ENCODE assay signal across 17 cellular contexts in genomic region chr16:57809276-57809793, GRCh38. TPM values are rescaled to one million over a fixed set of nuclear protein-coding genes. Genes with fewer than 3 reads are reported as not detected.
DNase-seq lines count a peak whose midpoint lies in the region; ATAC-seq and TF ChIP-seq lines count a peak whose summit lies in the region.
"Had no signal": no experiment of that assay in that cellular context is flagged by ENCODE, and none has a peak within 500 bp of the region (broad histone marks: within the 10 kb centered on the region; RNA-seq: fewer than 3 reads in every experiment).

No MANE protein-coding gene starts in this region.

- TF ChIP-seq POLR2A in spleen (IDR thresholded peaks at IDR 0.05), result no peak

- in situ Hi-C loops in GM23248 (cut with MboI) (no loop called here), Panc1 (cut with HindIII; ENCODE audit: low pct_unique_long_range_greater_than_20kb, low sequenced_read_pairs) (no loop called here)

- no peak overlapping the region for H3K4me3 ChIP-seq in GM23248
- no peak overlapping the region for H3K4me3 ChIP-seq in Panc1 (ENCODE audit: low read depth in 2 of 2, low read length in 2 of 2)
- no peak overlapping the region for H3K4me3 ChIP-seq in hepatocyte
- H3K4me3 ChIP-seq in spleen, result no peak overlapping the region
- H3K4me3 ChIP-seq: gastroesophageal sphincter, mucosa of descending colon, prostate gland, tibial artery had no signal

- H3K9me3 Mint-ChIP-seq in stimulated activated memory B cell treated with anti-CD40 and anti-IgM and Interleukin-4, amounts not matched to agents 10 μg/mL and 1 μg/mL and 100 μg/mL, for 72 hours, result no peaks in the 10 kb centered on the region

- H3K4me1 Mint-ChIP-seq in stimulated activated memory B cell treated with anti-CD40 and anti-IgM and Interleukin-4, amounts not matched to agents 10 μg/mL and 1 μg/mL and 100 μg/mL, for 72 hours, result peaks cover 16% of the 10 kb centered on the region

- peaks cover 27% of the 10 kb centered on the region for H3F3A ChIP-seq in GM23248 (ENCODE audit: insufficient read depth)

- H3K27me3 ChIP-seq in GM23248 (replicated peaks; ENCODE audit: insufficient read depth), result no peaks in the 10 kb centered on the region
- no peaks in the 10 kb centered on the region for H3K27me3 ChIP-seq in Panc1 (ENCODE audit: control insufficient read depth, insufficient read depth, low read length)
- no peaks in the 10 kb centered on the region for H3K27me3 ChIP-seq in hepatocyte
- peaks cover 0 to 4% (median 0%) of the 10 kb centered on the region in 7 donors for H3K27me3 ChIP-seq in spleen (replicated peaks in 1 of 7)
- H3K27me3 ChIP-seq: gastroesophageal sphincter, tibial artery had no signal

- H3K27ac ChIP-seq in GM23248, result no peak overlapping the region
- H3K27ac ChIP-seq in Panc1 (ENCODE audit: low read length), result peak overlapping the region; percentile 74
- peak overlapping the region; percentile 75 for H3K27ac ChIP-seq in hepatocyte
- H3K27ac ChIP-seq in spleen, result peak overlapping the region in 5 of 8 donors; percentile 81 to 89 (median 83)
- H3K27ac ChIP-seq: tibial artery had no signal

- no peak overlapping the region for H3K27ac Mint-ChIP-seq in stimulated activated memory B cell treated with anti-CD40 and anti-IgM and Interleukin-4, amounts not matched to agents 10 μg/mL and 1 μg/mL and 100 μg/mL, for 72 hours
- H3K27ac Mint-ChIP-seq: activated naive CD8-positive, alpha-beta T cell had no signal

- no peak for DNase-seq in GM23248
- DNase-seq in Panc1 (ENCODE audit: low read depth, low spot score), result no peak
- DNase-seq in hepatocyte (ENCODE audit: low spot score), result no peak
- DNase-seq in spleen, result no peak
- no peak for DNase-seq in epidermal melanocyte (ENCODE audit: insufficient read length, low spot score)
- no peak for DNase-seq in inferior parietal cortex (ENCODE audit: extremely low spot score)
- DNase-seq in SK-N-DZ (ENCODE audit: low spot score), result no peak
- DNase-seq: islet precursor cell, NCI-H1092, SK-N-SH, tibial artery had no signal

- intact Hi-C loops in Panc1 (cut with micrococcal nuclease; ENCODE audit: unreplicated experiment), result no loop called here
- intact Hi-C loops in spleen (cut with DNase I; ENCODE audit: low total_unique reads), result no loop called here

- BruUV-seq in Panc1 (replicated peaks; lab: Mats Ljungman, UMichigan), result no TSS peak

- no peaks in the 10 kb centered on the region for H3K9me3 ChIP-seq in GM23248 (ENCODE audit: low read depth)
- no peaks in the 10 kb centered on the region for H3K9me3 ChIP-seq in Panc1 (ENCODE audit: control insufficient read depth, insufficient read depth, low read depth, low read length)
- no peaks in the 10 kb centered on the region for H3K9me3 ChIP-seq in hepatocyte (ENCODE audit: low read depth)
- no peaks in the 10 kb centered on the region for H3K9me3 ChIP-seq in spleen
- H3K9me3 ChIP-seq: gastroesophageal sphincter, mucosa of descending colon, prostate gland, SK-N-SH, tibial artery had no signal

- no peaks in the 10 kb centered on the region for H3K9me2 ChIP-seq in GM23248 (ENCODE audit: insufficient read depth)
- H3K9me2 ChIP-seq in hepatocyte (replicated peaks; ENCODE audit: insufficient read depth), result no peaks in the 10 kb centered on the region
- H3K9me2 ChIP-seq: SK-N-SH had no signal

- peaks cover 37% of the 10 kb centered on the region for H3K4me1 ChIP-seq in GM23248 (ENCODE audit: insufficient read depth)
- peaks cover 40% of the 10 kb centered on the region for H3K4me1 ChIP-seq in Panc1 (ENCODE audit: control insufficient read depth, insufficient read depth, low read length)
- H3K4me1 ChIP-seq in hepatocyte (ENCODE audit: insufficient read depth), result peaks cover 29% of the 10 kb centered on the region
- H3K4me1 ChIP-seq in spleen, result peaks cover 21 to 43% (median 35%) of the 10 kb centered on the region in 6 donors
- H3K4me1 ChIP-seq: prostate gland had no signal

- POLR2A ChIA-PET in Panc1 (lab: Charles Lee), result no interaction called here

- no peaks in the 10 kb centered on the region for H3K36me3 ChIP-seq in GM23248 (ENCODE audit: low read depth)
- no peaks in the 10 kb centered on the region for H3K36me3 ChIP-seq in Panc1 (ENCODE audit: control insufficient read depth, insufficient read depth, low read length)
- H3K36me3 ChIP-seq in hepatocyte (replicated peaks; ENCODE audit: insufficient read depth, low read depth), result no peaks in the 10 kb centered on the region
- H3K36me3 ChIP-seq in spleen, result no peaks in the 10 kb centered on the region
- H3K36me3 ChIP-seq: gastroesophageal sphincter, prostate gland, tibial artery, WERI-Rb-1 had no signal

- CTCF ChIA-PET in Panc1 (lab: Charles Lee), result no interaction called here

- H4K20me1 ChIP-seq in GM23248 (ENCODE audit: insufficient read depth) (no peaks in the 10 kb centered on the region), hepatocyte (ENCODE audit: insufficient read depth, poor library complexity, severe bottlenecking) (no peaks in the 10 kb centered on the region)

- no peak for ATAC-seq in Panc1
- ATAC-seq in stimulated activated memory B cell treated with anti-CD40 and anti-IgM and Interleukin-4, amounts not matched to agents 10 μg/mL and 1 μg/mL and 100 μg/mL, for 72 hours, result no peak
- ATAC-seq: gastroesophageal sphincter had no signal

- H2AFZ ChIP-seq in GM23248, result no peak overlapping the region
- no peak overlapping the region for H2AFZ ChIP-seq in hepatocyte

- WGBS in GM23248 (ENCODE audit: low coverage in 1 of 2, low lambda C conversion rate in 2 of 2, missing lambda C conversion rate in 2 of 2), 2 experiments, result 73 to 78% methylated on average over 6 of the region's 6 CpGs
- 92% methylated on average over 6 of the region's 6 CpGs for WGBS in hepatocyte (ENCODE audit: low lambda C conversion rate, missing lambda C conversion rate)
- 83 to 92% (median 89%) methylated on average over 6 of the region's 6 CpGs for WGBS in spleen, 5 donors

- no peaks in the 10 kb centered on the region for H3K79me2 ChIP-seq in GM23248 (ENCODE audit: insufficient read depth)
- no peaks in the 10 kb centered on the region for H3K79me2 ChIP-seq in hepatocyte

- peaks cover 57% of the 10 kb centered on the region for H3K27me3 Mint-ChIP-seq in stimulated activated memory B cell treated with anti-CD40 and anti-IgM and Interleukin-4, amounts not matched to agents 10 μg/mL and 1 μg/mL and 100 μg/mL, for 72 hours

- H3K9ac ChIP-seq in GM23248, result no peak overlapping the region
- H3K9ac ChIP-seq: SK-N-SH had no signal

- no peak overlapping the region for H3K4me3 Mint-ChIP-seq in stimulated activated memory B cell treated with anti-CD40 and anti-IgM and Interleukin-4, amounts not matched to agents 10 μg/mL and 1 μg/mL and 100 μg/mL, for 72 hours

- H3K36me3 Mint-ChIP-seq in stimulated activated memory B cell treated with anti-CD40 and anti-IgM and Interleukin-4, amounts not matched to agents 10 μg/mL and 1 μg/mL and 100 μg/mL, for 72 hours, result no peaks in the 10 kb centered on the region
- H3K36me3 Mint-ChIP-seq: activated naive CD8-positive, alpha-beta T cell had no signal

- H3K4me2 ChIP-seq in GM23248 (ENCODE audit: unreplicated experiment) (peak overlapping the region; percentile 65), hepatocyte (no peak overlapping the region)

- TF ChIP-seq CTCF in Panc1 (IDR thresholded peaks at IDR 0.05), result no peak
- no peak for TF ChIP-seq CTCF in hepatocyte (IDR thresholded peaks at IDR 0.05; ENCODE audit: poor library complexity)
- TF ChIP-seq CTCF in spleen (IDR thresholded peaks at IDR 0.05 in 8 of 11, conservative IDR thresholded peaks at IDR 0.05 in 3 of 11), result no peak

RNA-seq across cellular contexts. Expression of gene KIFC3, which starts 7.0 kb away (rescaled TPM):
- total RNA-seq in GM23248 (2014; rRNA removed; shearing (Covaris generic)), result 50.0 and 65.3 TPM in 2 replicates
- polyA plus RNA-seq in GM23248 (2016; fragmentation: Nextera tagmentation; extraction: Ambion mirVana), result 27.0 and 28.4 TPM in 2 replicates
- total RNA-seq in Panc1 (2021; ENCODE audit: unreplicated experiment), result 51.5 TPM
- 79.0 TPM for polyA plus RNA-seq in Panc1 (2012; ENCODE audit: insufficient read length)
- total RNA-seq in hepatocyte, result 41.4 and 49.7 TPM in 2 replicates
- polyA plus RNA-seq in hepatocyte, result 55.3 and 66.5 TPM in 2 replicates
- total RNA-seq in spleen, result 10 to 100 TPM; 30.3 to 61.5 (median 47.5) TPM
- polyA plus RNA-seq in spleen, result 10 to 100 TPM in 2 of 3 donors, 1 to 10 TPM in 1; 4.6 to 25.2 (median 15.9) TPM
- 0.64 and 0.89 TPM in 2 replicates for polyA plus RNA-seq in SK-N-DZ (2014; cell fraction: cytosol; rRNA removed)
- polyA plus RNA-seq in SK-N-DZ (2014; cell fraction: nucleus; rRNA removed), result 2.8 and 5.1 TPM in 2 replicates
